ENCODE assay signal across 12 cellular contexts in genomic region chr2:128581849-128582244, GRCh38.
"Had no signal": no experiment of that assay in that cellular context is flagged by ENCODE, and none has a peak within 500 bp of the region (broad histone marks: within the 10 kb centered on the region; RNA-seq: fewer than 3 reads in every experiment).

No MANE protein-coding gene starts in this region.

- ATAC-seq: esophagus mucosa; heart left ventricle; naive thymus-derived CD8-positive, alpha-beta T cell had no signal

- H3K36me3 Mint-ChIP-seq: naive thymus-derived CD8-positive, alpha-beta T cell had no signal

- H3K4me3 ChIP-seq: heart left ventricle, mucosa of descending colon, uterus had no signal

- DNase-seq: effector memory CD4-positive, alpha-beta T cell; heart left ventricle; hypothalamus; kidney glomerular epithelial cell; mammary epithelial cell; mucosa of descending colon; naive thymus-derived CD8-positive, alpha-beta T cell; small intestine; stimulated activated CD4-positive, alpha-beta T cell treated with anti-CD3 and anti-CD28 coated beads, Interleukin-12 subunit alpha, Interleukin-12 subunit beta, amount 100 ng/mL, for 4 hours; trophoblast cell; uterus had no signal

- H3K36me3 ChIP-seq: heart left ventricle, uterus had no signal

- H3K27ac ChIP-seq: heart left ventricle, uterus had no signal

- H3K27me3 ChIP-seq: heart left ventricle, uterus had no signal

- H3K4me3 Mint-ChIP-seq: naive thymus-derived CD8-positive, alpha-beta T cell had no signal

- H3K9me3 ChIP-seq: mucosa of descending colon, uterus had no signal

- H3K4me1 Mint-ChIP-seq: naive thymus-derived CD8-positive, alpha-beta T cell had no signal

- H3K4me1 ChIP-seq: heart left ventricle, uterus had no signal

- H3K27ac Mint-ChIP-seq: naive thymus-derived CD8-positive, alpha-beta T cell had no signal
